28 cellular contexts compared by ENCODE assay signal in the genomic region with DNA sequence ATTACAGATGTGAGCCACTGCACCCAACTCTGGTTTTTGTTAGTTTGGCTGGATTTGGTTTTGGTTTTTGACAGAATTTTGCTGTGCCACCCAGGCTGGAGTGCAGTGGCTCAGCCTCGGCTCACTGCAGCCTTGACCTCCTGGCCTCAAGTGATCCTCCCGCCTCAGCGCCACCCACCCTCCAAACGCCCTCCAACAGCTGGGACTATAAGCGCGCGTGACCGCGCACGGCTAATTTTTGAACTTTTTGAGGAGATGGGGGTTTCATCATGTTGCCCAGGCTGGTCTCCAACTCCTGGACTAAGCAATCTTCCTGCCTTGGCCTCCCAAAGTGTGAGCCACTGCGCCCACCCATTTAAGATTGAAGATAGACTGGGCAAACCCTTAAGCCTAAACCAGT.
"Had no signal": no experiment of that assay in that cellular context is flagged by ENCODE, and none has a peak within 500 bp of the region (broad histone marks: within the 10 kb centered on the region; RNA-seq: fewer than 3 reads in every experiment).

No MANE protein-coding gene starts in this region.

- ATAC-seq: naive thymus-derived CD4-positive, alpha-beta T cell; natural killer cell; pancreas; right cardiac atrium; sciatic nerve; stimulated activated effector memory CD8-positive, alpha-beta T cell treated with anti-CD3 and anti-CD28 coated beads, Interleukin-12 subunit alpha, Interleukin-12 subunit beta, amount 100 ng/mL, for 72 hours; stimulated activated naive B cell treated with anti-CD40 and anti-IgM and Interleukin-4, amounts not matched to agents 10 μg/mL and 1 μg/mL and 100 μg/mL, for 72 hours had no signal

- H3K4me3 ChIP-seq: pancreas, prostate gland, skin epidermis, smooth muscle cell, spleen, stomach, thoracic aorta, thyroid gland, tibial nerve, upper lobe of left lung, vagina had no signal

- H3K36me3 ChIP-seq: neutrophil, pancreas, prostate gland, thoracic aorta, thyroid gland, upper lobe of left lung, vagina had no signal

- H3K27me3 Mint-ChIP-seq: naive thymus-derived CD4-positive, alpha-beta T cell; stimulated activated naive B cell treated with anti-CD40 and anti-IgM and Interleukin-4, amounts not matched to agents 10 μg/mL and 1 μg/mL and 100 μg/mL, for 72 hours; stimulated activated naive CD8-positive, alpha-beta T cell treated with anti-CD3 and anti-CD28 coated beads, Interleukin-15, Interleukin-2, amounts not matched to agents 100 ng/mL and 50 ng/mL, for 24 hours had no signal

- H3K27ac Mint-ChIP-seq: natural killer cell; nephron; stimulated activated effector memory CD8-positive, alpha-beta T cell treated with anti-CD3 and anti-CD28 coated beads, Interleukin-12 subunit alpha, Interleukin-12 subunit beta, amount 100 ng/mL, for 72 hours; stimulated activated naive B cell treated with anti-CD40 and anti-IgM and Interleukin-4, amounts not matched to agents 10 μg/mL and 1 μg/mL and 100 μg/mL, for 72 hours; stimulated activated naive CD8-positive, alpha-beta T cell treated with anti-CD3 and anti-CD28 coated beads, Interleukin-15, Interleukin-2, amounts not matched to agents 100 ng/mL and 50 ng/mL, for 24 hours had no signal

- H3K9me3 ChIP-seq: neutrophil, pancreas, prostate gland, stomach, thoracic aorta, thyroid gland, tibial nerve, upper lobe of left lung, vagina had no signal

- H3K36me3 Mint-ChIP-seq: natural killer cell had no signal

- H3K4me1 ChIP-seq: prostate gland had no signal

- DNase-seq: naive thymus-derived CD4-positive, alpha-beta T cell; natural killer cell; nucleus accumbens; pancreas; retina; right cardiac atrium; spleen; stimulated activated CD4-positive, alpha-beta T cell treated with anti-CD3 and anti-CD28 coated beads, Interleukin-12 subunit alpha, Interleukin-12 subunit beta, amount 100 ng/mL, for 4 hours; stimulated activated CD4-positive, alpha-beta T cell treated with anti-CD3 and anti-CD28 coated beads, Interleukin-1b, Interleukin-23, amount 100 ng/mL, for 48 hours; stimulated activated CD4-positive, alpha-beta T cell treated with anti-CD3 and anti-CD28 coated beads, Interleukin-4, amount 100 ng/mL, for 1 hour; stimulated activated naive B cell treated with anti-CD40 and anti-IgM and Interleukin-4, amounts not matched to agents 10 μg/mL and 1 μg/mL and 100 μg/mL, for 72 hours; stimulated activated naive CD4-positive, alpha-beta T cell treated with Interleukin-2 at 50 U/mL for 16 hours; stomach; thyroid gland; trophoblast cell had no signal

- H3K27me3 ChIP-seq: neutrophil, pancreas, spleen, stomach, thyroid gland, tibial nerve, upper lobe of left lung, vagina had no signal

- H3K9me3 Mint-ChIP-seq: natural killer cell; nephron; stimulated activated effector memory CD8-positive, alpha-beta T cell treated with anti-CD3 and anti-CD28 coated beads, Interleukin-12 subunit alpha, Interleukin-12 subunit beta, amount 100 ng/mL, for 72 hours; stimulated activated naive CD8-positive, alpha-beta T cell treated with anti-CD3 and anti-CD28 coated beads, Interleukin-15, Interleukin-2, amounts not matched to agents 100 ng/mL and 50 ng/mL, for 24 hours had no signal

- FAIRE-seq: pancreas, urothelium cell line had no signal

- H3K4me3 Mint-ChIP-seq: naive thymus-derived CD4-positive, alpha-beta T cell; natural killer cell; stimulated activated effector memory CD8-positive, alpha-beta T cell treated with anti-CD3 and anti-CD28 coated beads, Interleukin-12 subunit alpha, Interleukin-12 subunit beta, amount 100 ng/mL, for 72 hours; stimulated activated naive B cell treated with anti-CD40 and anti-IgM and Interleukin-4, amounts not matched to agents 10 μg/mL and 1 μg/mL and 100 μg/mL, for 72 hours; stimulated activated naive CD8-positive, alpha-beta T cell treated with anti-CD3 and anti-CD28 coated beads, Interleukin-15, Interleukin-2, amounts not matched to agents 100 ng/mL and 50 ng/mL, for 24 hours had no signal

- H3K4me2 ChIP-seq: smooth muscle cell had no signal

- H3K27ac ChIP-seq: neutrophil, pancreas, prostate gland, skin epidermis, spleen, stomach, thoracic aorta, thyroid gland, tibial nerve, upper lobe of left lung, vagina had no signal
